31 cellular contexts compared by ENCODE assay signal in genomic region chr1:13628218-13628617, GRCh38. TPM values are rescaled to one million over a fixed set of nuclear protein-coding genes. Genes with fewer than 3 reads are reported as not detected.
"Had no signal": no experiment of that assay in that cellular context is flagged by ENCODE, and none has a peak within 500 bp of the region (broad histone marks: within the 10 kb centered on the region; RNA-seq: fewer than 3 reads in every experiment).

No MANE protein-coding gene starts in this region.

- H3K9me3 ChIP-seq: suprapubic skin, uterus had no signal

- H3K4me3 Mint-ChIP-seq: activated CD4-positive, alpha-beta T cell treated with anti-CD3 and anti-CD28 coated beads, Interleukin-2, amount 10 ng/mL, durations not matched to agents 7 days and 5 days; activated CD8-positive, alpha-beta memory T cell treated with anti-CD3 and anti-CD28 coated beads, Interleukin-2, amount 10 ng/mL, durations not matched to agents 7 days and 5 days; activated CD8-positive, alpha-beta T cell treated with anti-CD3 and anti-CD28 coated beads for 36 hours; activated naive CD4-positive, alpha-beta T cell treated with anti-CD3 and anti-CD28 coated beads for 36 hours; activated naive CD8-positive, alpha-beta T cell treated with anti-CD3 and anti-CD28 coated beads, Interleukin-2, amount 10 ng/mL, durations not matched to agents 7 days and 5 days; activated T-helper 17 cell treated with anti-CD3 and anti-CD28 coated beads, Interleukin-2, amount 50 U/mL, for 72 hours; dendritic cell treated with granulocyte-macrophage colony-stimulating factor and Interleukin-4, amounts not matched to agents 40 ng/mL and 50 ng/mL, for 4 days; immature natural killer cell; mesothelial cell of epicardium; naive thymus-derived CD8-positive, alpha-beta T cell; neural progenitor cell; stimulated activated memory B cell treated with anti-CD40 and anti-IgM and Interleukin-4, amounts not matched to agents 10 μg/mL and 1 μg/mL and 100 μg/mL, for 72 hours; T-cell; T-helper 2 cell treated with Interferon-gamma antibody and Interleukin-4, amounts not matched to agents 5 μg/mL and 100 μg/mL, for 36 hours had no signal

- H3K36me3 ChIP-seq: cardiac muscle cell, left ventricle myocardium inferior, neural progenitor cell, stomach, suprapubic skin, tibial nerve, uterus, WERI-Rb-1 had no signal

- H3K4me1 Mint-ChIP-seq: activated CD4-positive, alpha-beta T cell treated with anti-CD3 and anti-CD28 coated beads, Interleukin-2, amount 10 ng/mL, durations not matched to agents 7 days and 5 days; activated CD8-positive, alpha-beta memory T cell treated with anti-CD3 and anti-CD28 coated beads, Interleukin-2, amount 10 ng/mL, durations not matched to agents 7 days and 5 days; activated naive CD8-positive, alpha-beta T cell treated with anti-CD3 and anti-CD28 coated beads, Interleukin-2, amount 10 ng/mL, durations not matched to agents 7 days and 5 days; activated T-helper 17 cell treated with anti-CD3 and anti-CD28 coated beads, Interleukin-2, amount 50 U/mL, for 72 hours; immature natural killer cell; mesothelial cell of epicardium; naive thymus-derived CD8-positive, alpha-beta T cell; stimulated activated memory B cell treated with anti-CD40 and anti-IgM and Interleukin-4, amounts not matched to agents 10 μg/mL and 1 μg/mL and 100 μg/mL, for 72 hours; T-cell had no signal

- H3K4me1 ChIP-seq: left ventricle myocardium inferior, neural progenitor cell, stomach, suprapubic skin, tibial nerve, uterus had no signal

- H3K27me3 Mint-ChIP-seq: activated CD4-positive, alpha-beta T cell treated with anti-CD3 and anti-CD28 coated beads, Interleukin-2, amount 10 ng/mL, durations not matched to agents 7 days and 5 days; activated CD8-positive, alpha-beta memory T cell treated with anti-CD3 and anti-CD28 coated beads, Interleukin-2, amount 10 ng/mL, durations not matched to agents 7 days and 5 days had no signal

- ATAC-seq: activated CD8-positive, alpha-beta memory T cell treated with anti-CD3 and anti-CD28 coated beads, Interleukin-2, amount 10 ng/mL, durations not matched to agents 7 days and 5 days; activated CD8-positive, alpha-beta T cell treated with anti-CD3 and anti-CD28 coated beads for 36 hours; activated T-helper 17 cell treated with anti-CD3 and anti-CD28 coated beads, Interleukin-2, amount 50 U/mL, for 72 hours; naive thymus-derived CD8-positive, alpha-beta T cell; sciatic nerve; stimulated activated memory B cell treated with anti-CD40 and anti-IgM and Interleukin-4, amounts not matched to agents 10 μg/mL and 1 μg/mL and 100 μg/mL, for 72 hours; T-cell had no signal

- H3K4me3 ChIP-seq: cardiac muscle cell, hepatocyte, left ventricle myocardium inferior, neural progenitor cell, smooth muscle cell, stomach, suprapubic skin, tibial nerve, uterus had no signal

- H3K27me3 ChIP-seq: cardiac muscle cell, hepatocyte, neural progenitor cell, stomach, suprapubic skin, tibial nerve, uterus had no signal

- H3K36me3 Mint-ChIP-seq: activated CD8-positive, alpha-beta memory T cell treated with anti-CD3 and anti-CD28 coated beads, Interleukin-2, amount 10 ng/mL, durations not matched to agents 7 days and 5 days; activated naive CD8-positive, alpha-beta T cell treated with anti-CD3 and anti-CD28 coated beads, Interleukin-2, amount 10 ng/mL, durations not matched to agents 7 days and 5 days; immature natural killer cell; mesothelial cell of epicardium; neural progenitor cell; stimulated activated memory B cell treated with anti-CD40 and anti-IgM and Interleukin-4, amounts not matched to agents 10 μg/mL and 1 μg/mL and 100 μg/mL, for 72 hours; T-cell had no signal

- DNase-seq: activated CD4-positive, alpha-beta T cell treated with anti-CD3 and anti-CD28 coated beads, Interleukin-2, amount 10 ng/mL, durations not matched to agents 7 days and 5 days; activated CD4-positive, CD25-positive, alpha-beta regulatory T cell treated with anti-CD3 and anti-CD28 coated beads, Interleukin-2, amount 50 U/mL, for 72 hours; activated CD8-positive, alpha-beta memory T cell treated with anti-CD3 and anti-CD28 coated beads, Interleukin-2, amount 10 ng/mL, durations not matched to agents 7 days and 5 days; activated CD8-positive, alpha-beta T cell treated with anti-CD3 and anti-CD28 coated beads for 36 hours; activated naive CD4-positive, alpha-beta T cell treated with anti-CD3 and anti-CD28 coated beads for 36 hours; activated naive CD8-positive, alpha-beta T cell treated with anti-CD3 and anti-CD28 coated beads, Interleukin-2, amount 10 ng/mL, durations not matched to agents 7 days and 5 days; amygdala; effector memory CD4-positive, alpha-beta T cell; glutamatergic neuron; immature natural killer cell; kidney glomerular epithelial cell; left ventricle myocardium inferior; naive thymus-derived CD8-positive, alpha-beta T cell; posterior cingulate gyrus; stimulated activated CD4-positive, alpha-beta T cell treated with anti-CD3 and anti-CD28 coated beads, Interleukin-15, amount 100 ng/mL, for 24 hours; stomach; T-cell; uterus; WERI-Rb-1 had no signal

- H3K9me3 Mint-ChIP-seq: immature natural killer cell; T-helper 2 cell treated with Interferon-gamma antibody and Interleukin-4, amounts not matched to agents 5 μg/mL and 100 μg/mL, for 36 hours had no signal

- H3K27ac Mint-ChIP-seq: activated CD4-positive, alpha-beta T cell treated with anti-CD3 and anti-CD28 coated beads, Interleukin-2, amount 10 ng/mL, durations not matched to agents 7 days and 5 days; activated CD8-positive, alpha-beta memory T cell treated with anti-CD3 and anti-CD28 coated beads, Interleukin-2, amount 10 ng/mL, durations not matched to agents 7 days and 5 days; activated CD8-positive, alpha-beta T cell treated with anti-CD3 and anti-CD28 coated beads for 36 hours; activated naive CD4-positive, alpha-beta T cell treated with anti-CD3 and anti-CD28 coated beads for 36 hours; activated naive CD8-positive, alpha-beta T cell treated with anti-CD3 and anti-CD28 coated beads, Interleukin-2, amount 10 ng/mL, durations not matched to agents 7 days and 5 days; activated T-helper 17 cell treated with anti-CD3 and anti-CD28 coated beads, Interleukin-2, amount 50 U/mL, for 72 hours; dendritic cell treated with granulocyte-macrophage colony-stimulating factor and Interleukin-4, amounts not matched to agents 40 ng/mL and 50 ng/mL, for 4 days; immature natural killer cell; mesothelial cell of epicardium; naive thymus-derived CD8-positive, alpha-beta T cell; neural progenitor cell; stimulated activated memory B cell treated with anti-CD40 and anti-IgM and Interleukin-4, amounts not matched to agents 10 μg/mL and 1 μg/mL and 100 μg/mL, for 72 hours; T-helper 2 cell treated with Interferon-gamma antibody and Interleukin-4, amounts not matched to agents 5 μg/mL and 100 μg/mL, for 36 hours had no signal

- H3K27ac ChIP-seq: cardiac muscle cell, hepatocyte, left ventricle myocardium inferior, neural progenitor cell, stomach, suprapubic skin, tibial nerve, uterus, WERI-Rb-1 had no signal

RNA-seq across cellular contexts. Expression of gene PDPN, which starts 44.6 kb away (rescaled TPM):
- total RNA-seq: activated CD4-positive, alpha-beta T cell treated with anti-CD3 and anti-CD28 coated beads, Interleukin-2, amount 10 ng/mL, durations not matched to agents 7 days and 5 days; activated CD8-positive, alpha-beta memory T cell treated with anti-CD3 and anti-CD28 coated beads, Interleukin-2, amount 10 ng/mL, durations not matched to agents 7 days and 5 days; activated CD8-positive, alpha-beta T cell treated with anti-CD3 and anti-CD28 coated beads for 36 hours; activated naive CD4-positive, alpha-beta T cell treated with anti-CD3 and anti-CD28 coated beads for 36 hours; activated naive CD8-positive, alpha-beta T cell treated with anti-CD3 and anti-CD28 coated beads, Interleukin-2, amount 10 ng/mL, durations not matched to agents 7 days and 5 days; activated T-helper 17 cell treated with anti-CD3 and anti-CD28 coated beads, Interleukin-2, amount 50 U/mL, for 72 hours; naive thymus-derived CD8-positive, alpha-beta T cell had no signal
